11 cellular contexts compared by ENCODE assay signal in the genomic region with DNA sequence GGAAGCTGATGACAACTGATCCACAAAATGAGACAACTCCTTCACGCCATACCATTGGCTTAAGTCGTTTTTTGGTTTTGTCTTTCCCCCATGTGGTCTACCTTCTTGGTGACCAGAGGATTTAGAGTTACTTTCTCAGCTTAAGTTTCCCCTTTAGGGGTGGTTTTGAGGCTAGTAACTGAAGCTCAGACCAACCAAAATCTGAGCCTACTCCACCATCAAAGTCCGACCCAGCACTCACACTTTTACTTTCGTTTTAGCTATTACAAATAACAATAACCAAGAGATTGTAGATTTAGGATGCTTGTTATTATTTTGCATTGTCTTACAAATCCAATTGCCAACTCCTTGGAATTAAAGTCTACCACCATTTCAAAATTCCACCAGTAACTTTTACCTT.
A peak's percentile ranks its signal among the peaks of the same experiment; 100 is the strongest.
DNase-seq lines count a peak whose midpoint lies in the region; ATAC-seq and TF ChIP-seq lines count a peak whose summit lies in the region.
"Had no signal": no experiment of that assay in that cellular context is flagged by ENCODE, and none has a peak within 500 bp of the region (broad histone marks: within the 10 kb centered on the region; RNA-seq: fewer than 3 reads in every experiment).

No MANE protein-coding gene starts in this region.

- no peak overlapping the region for H2AK5ac ChIP-seq in mesenchymal stem cell (ENCODE audit: low read length, severe bottlenecking)

- no peaks in the 10 kb centered on the region for H3K9me3 Mint-ChIP-seq in activated CD4-positive, alpha-beta memory T cell treated with anti-CD3 and anti-CD28 coated beads for 36 hours
- H3K9me3 Mint-ChIP-seq in natural killer cell treated with Interleukin-12 subunit alpha and Interleukin-12 subunit beta and Interleukin-15 and Interleukin-18, amount 100 ng/mL, for 72 hours = no peaks in the 10 kb centered on the region
- H3K9me3 Mint-ChIP-seq in glutamatergic neuron (ENCODE audit: unreplicated experiment) = no peaks in the 10 kb centered on the region

- H4K8ac ChIP-seq in mesenchymal stem cell (ENCODE audit: low read length) = no peak overlapping the region

- WGBS in mesenchymal stem cell = 92% methylated on average over 2 of the region's 4 CpGs

- H3K36me3 Mint-ChIP-seq in activated CD4-positive, alpha-beta memory T cell treated with anti-CD3 and anti-CD28 coated beads for 36 hours = no peaks in the 10 kb centered on the region
- no peaks in the 10 kb centered on the region for H3K36me3 Mint-ChIP-seq in natural killer cell treated with Interleukin-12 subunit alpha and Interleukin-12 subunit beta and Interleukin-15 and Interleukin-18, amount 100 ng/mL, for 72 hours
- H3K36me3 Mint-ChIP-seq in glutamatergic neuron (ENCODE audit: unreplicated experiment) = no peaks in the 10 kb centered on the region

- no peak overlapping the region for H2BK15ac ChIP-seq in mesenchymal stem cell (ENCODE audit: low read depth, poor library complexity, severe bottlenecking)

- H4K91ac ChIP-seq in mesenchymal stem cell (ENCODE audit: low read length) = no peak overlapping the region

- H3K18ac ChIP-seq in mesenchymal stem cell (ENCODE audit: low read depth in 1 of 2, low read length in 2 of 2) = no peak overlapping the region

- no peak overlapping the region for H2BK5ac ChIP-seq in mesenchymal stem cell (ENCODE audit: low read depth, low read length, poor library complexity, severe bottlenecking)

- H3K4me2 ChIP-seq in mesenchymal stem cell (ENCODE audit: low read length, poor library complexity, severe bottlenecking) = no peak overlapping the region

- peak overlapping the region in 1 of 2 experiments; percentile 28 for H3K4ac ChIP-seq in mesenchymal stem cell (ENCODE audit: low read depth in 1 of 2, low read length in 2 of 2)

- H3K4me3 ChIP-seq in GM12864 (ENCODE audit: low read depth, low read length) = peak overlapping the region; percentile 41
- H3K4me3 ChIP-seq in mesenchymal stem cell (ENCODE audit: insufficient read depth in 1 of 2, low read depth in 1 of 2, low read length in 2 of 2) = no peak overlapping the region

- no peak overlapping the region for H3K14ac ChIP-seq in mesenchymal stem cell (ENCODE audit: low read length in 2 of 2)

- peaks cover 14% of the 10 kb centered on the region for H3K4me1 Mint-ChIP-seq in activated CD4-positive, alpha-beta memory T cell treated with anti-CD3 and anti-CD28 coated beads for 36 hours (ENCODE audit: low read depth)
- peaks cover 29 to 40% of the 10 kb centered on the region in 2 donors for H3K4me1 Mint-ChIP-seq in natural killer cell treated with Interleukin-12 subunit alpha and Interleukin-12 subunit beta and Interleukin-15 and Interleukin-18, amount 100 ng/mL, for 72 hours (ENCODE audit: low read depth in 2 of 2)
- H3K4me1 Mint-ChIP-seq in glutamatergic neuron (ENCODE audit: low read depth, unreplicated experiment) = no peaks in the 10 kb centered on the region

- no peaks in the 10 kb centered on the region for H3K36me3 ChIP-seq in mesenchymal stem cell (ENCODE audit: control insufficient read depth in 1 of 2, insufficient read depth in 2 of 2, low read depth in 1 of 2, low read length in 2 of 2)

- H3K9ac ChIP-seq in mesenchymal stem cell (ENCODE audit: low read length) = no peak overlapping the region

- peak overlapping the region; percentile 59 for H3K27ac Mint-ChIP-seq in activated CD4-positive, alpha-beta memory T cell treated with anti-CD3 and anti-CD28 coated beads for 36 hours
- H3K27ac Mint-ChIP-seq in natural killer cell treated with Interleukin-12 subunit alpha and Interleukin-12 subunit beta and Interleukin-15 and Interleukin-18, amount 100 ng/mL, for 72 hours = peak overlapping the region; percentile 86 to 96
- no peak overlapping the region for H3K27ac Mint-ChIP-seq in glutamatergic neuron (ENCODE audit: unreplicated experiment)

- no peak for TF ChIP-seq CTCF in GM12864 (IDR thresholded peaks at IDR 0.05; ENCODE audit: low read depth, low read length, missing control alignments)
- no peak for TF ChIP-seq CTCF in glutamatergic neuron (IDR thresholded peaks at IDR 0.05; ENCODE audit: partially characterized antibody, unreplicated experiment)

- no peaks in the 10 kb centered on the region for H3K27me3 Mint-ChIP-seq in activated CD4-positive, alpha-beta memory T cell treated with anti-CD3 and anti-CD28 coated beads for 36 hours
- no peaks in the 10 kb centered on the region for H3K27me3 Mint-ChIP-seq in natural killer cell treated with Interleukin-12 subunit alpha and Interleukin-12 subunit beta and Interleukin-15 and Interleukin-18, amount 100 ng/mL, for 72 hours
- no peaks in the 10 kb centered on the region for H3K27me3 Mint-ChIP-seq in glutamatergic neuron (ENCODE audit: unreplicated experiment)

- no peaks in the 10 kb centered on the region for H3K4me1 ChIP-seq in mesenchymal stem cell (ENCODE audit: control insufficient read depth, insufficient read depth, low read depth, low read length)

- no peak overlapping the region for H2AFZ ChIP-seq in mesenchymal stem cell (ENCODE audit: low read depth, low read length)

- CTCF ChIA-PET in activated CD4-positive, alpha-beta memory T cell treated with anti-CD3 and anti-CD28 coated beads for 36 hours (lab: Charles Lee) = interaction anchor here (1.2 kb wide), 1 partner anchor 104 kb away, joined by 3 read pairs; no protein-coding TSS in a partner anchor

- peak overlapping the region; percentile 72 for H3K4me3 Mint-ChIP-seq in activated CD4-positive, alpha-beta memory T cell treated with anti-CD3 and anti-CD28 coated beads for 36 hours
- H3K4me3 Mint-ChIP-seq in natural killer cell treated with Interleukin-12 subunit alpha and Interleukin-12 subunit beta and Interleukin-15 and Interleukin-18, amount 100 ng/mL, for 72 hours = peak overlapping the region; percentile 89
- no peak overlapping the region for H3K4me3 Mint-ChIP-seq in glutamatergic neuron (ENCODE audit: unreplicated experiment)

- peak; percentile 80 to 83 for ATAC-seq in natural killer cell treated with Interleukin-12 subunit alpha and Interleukin-12 subunit beta and Interleukin-15 and Interleukin-18, amount 100 ng/mL, for 72 hours
- ATAC-seq in left cardiac atrium = no peak

- no peak overlapping the region for H3K23ac ChIP-seq in mesenchymal stem cell (ENCODE audit: low read length in 2 of 2)

- H3K9me3 ChIP-seq in mesenchymal stem cell (ENCODE audit: control insufficient read depth, low read length) = no peaks in the 10 kb centered on the region

- no peak overlapping the region for H2BK120ac ChIP-seq in mesenchymal stem cell (ENCODE audit: low read depth, low read length)

- no peak overlapping the region for H2BK12ac ChIP-seq in mesenchymal stem cell (ENCODE audit: low read length in 2 of 2)

- no peak overlapping the region for H3K27ac ChIP-seq in mesenchymal stem cell (ENCODE audit: low read length, poor library complexity, severe bottlenecking)

- intact Hi-C loops in activated CD4-positive, alpha-beta memory T cell treated with anti-CD3 and anti-CD28 coated beads for 36 hours (cut with micrococcal nuclease) = no loop called here
- intact Hi-C loops in left cardiac atrium (cut with DNase I) = no loop called here

- H3K27me3 ChIP-seq in mesenchymal stem cell (ENCODE audit: control insufficient read depth in 1 of 2, insufficient read depth in 1 of 2, low read length in 2 of 2) = no peaks in the 10 kb centered on the region

- POLR2A ChIA-PET in activated CD4-positive, alpha-beta memory T cell treated with anti-CD3 and anti-CD28 coated beads for 36 hours (lab: Charles Lee) = interaction anchor here (1.3 kb wide), 1 partner anchor 9 kb away, joined by 3 read pairs; no protein-coding TSS in a partner anchor

- H3K79me1 ChIP-seq in mesenchymal stem cell (replicated peaks; ENCODE audit: low read length, poor library complexity, severe bottlenecking) = no peaks in the 10 kb centered on the region

- DNase-seq in GM12864 (ENCODE audit: low read depth) (no peak), HT1080 (ENCODE audit: low read depth) (peak; percentile 15), left cardiac atrium (no peak), glutamatergic neuron (no peak), mesenchymal stem cell (no peak)
- no peak for DNase-seq in activated CD4-positive, alpha-beta memory T cell treated with anti-CD3 and anti-CD28 coated beads for 36 hours
- no peak for DNase-seq in natural killer cell treated with Interleukin-12 subunit alpha and Interleukin-12 subunit beta and Interleukin-15 and Interleukin-18, amount 100 ng/mL, for 72 hours (ENCODE audit: low spot score)
- DNase-seq: caudate nucleus; NCI-H1436; NCI-H82; stimulated activated CD8-positive, alpha-beta memory T cell treated with anti-CD3 and anti-CD28 coated beads, Interleukin-4, amount 100 ng/mL, for 48 hours had no signal

Comparison
In these comparisons a context has a peak if more than half of its experiments do, and no peak if none do; other contexts are left out.
1. ATAC-seq: peak in natural killer cell treated with Interleukin-12 subunit alpha and Interleukin-12 subunit beta and Interleukin-15 and Interleukin-18, amount 100 ng/mL, for 72 hours (2 of 2); none in left cardiac atrium (0 of 2).